8 cellular contexts compared by ENCODE assay signal in genomic region chr20:9611921-9612320, GRCh38.
"Had no signal": no experiment of that assay in that cellular context is flagged by ENCODE, and none has a peak within 500 bp of the region (broad histone marks: within the 10 kb centered on the region; RNA-seq: fewer than 3 reads in every experiment).

No MANE protein-coding gene starts in this region.

- H3K9me3 ChIP-seq: HAP-1 had no signal

- H3K9ac ChIP-seq: GM23248 had no signal

- ATAC-seq: HCT116, K562 had no signal

- H3K36me3 ChIP-seq: HAP-1 had no signal

- H3K27ac ChIP-seq: GM23248 had no signal

- DNase-seq: GM23248, GOT3, H7, HFFc6, IMR-90 had no signal

- H2AFZ ChIP-seq: GM23248 had no signal

- H3K4me3 ChIP-seq: GM23248, HAP-1, K562 had no signal

- H3K4me1 ChIP-seq: HAP-1 had no signal
